In the genomic region with DNA sequence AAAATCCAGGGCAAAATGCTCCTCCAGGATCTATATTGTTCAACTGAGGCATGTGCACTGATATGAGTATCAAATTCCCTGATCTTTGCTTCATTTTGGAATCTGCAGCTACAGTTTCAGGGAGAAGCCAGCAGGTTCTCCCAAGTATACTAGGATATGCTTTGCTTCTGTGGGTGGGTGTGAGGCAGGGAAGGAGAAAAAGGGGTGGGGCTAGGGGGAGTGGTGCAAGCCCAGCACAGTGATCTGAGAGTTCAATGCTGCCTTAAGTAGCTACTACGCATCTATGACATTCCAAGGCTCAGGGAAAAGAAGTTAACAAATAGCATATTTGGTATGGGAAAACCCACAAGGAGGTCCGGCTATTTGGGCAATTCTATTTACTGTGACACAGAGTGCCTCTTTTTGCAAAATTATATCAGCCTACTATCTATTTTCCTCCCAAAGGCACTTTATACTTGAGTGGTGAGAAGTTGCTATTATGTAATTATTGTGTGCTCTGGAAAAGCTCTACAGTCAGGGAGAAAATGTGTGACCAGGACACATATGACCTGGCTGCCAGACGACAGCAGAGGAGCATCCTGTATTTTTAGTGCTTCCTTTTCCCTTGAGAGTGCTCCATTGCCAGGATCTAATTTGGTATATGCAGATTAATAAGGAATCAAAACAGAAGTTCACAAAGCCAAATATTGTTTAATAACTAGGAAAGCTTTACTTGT, we compare ENCODE assay signal across 15 cellular contexts.
"Had no signal": no experiment of that assay in that cellular context is flagged by ENCODE, and none has a peak within 500 bp of the region (broad histone marks: within the 10 kb centered on the region; RNA-seq: fewer than 3 reads in every experiment).

No MANE protein-coding gene starts in this region.

- H3K27me3 Mint-ChIP-seq: activated naive CD4-positive, alpha-beta T cell treated with anti-CD3 and anti-CD28 coated beads, Interleukin-2, amount 10 ng/mL, durations not matched to agents 7 days and 5 days; stimulated activated naive CD8-positive, alpha-beta T cell treated with anti-CD3 and anti-CD28 coated beads, Interleukin-15, Interleukin-2, amounts not matched to agents 100 ng/mL and 50 ng/mL, for 24 hours had no signal

- H3K27ac Mint-ChIP-seq: activated naive CD4-positive, alpha-beta T cell treated with anti-CD3 and anti-CD28 coated beads, Interleukin-2, amount 10 ng/mL, durations not matched to agents 7 days and 5 days; activated T-helper 2 cell treated with anti-CD3 and anti-CD28 coated beads, Interferon-gamma antibody, Interleukin-2, Interleukin-4, amounts not matched to agents 10 μg/mL and 5 μg/mL and 100 μg/mL, durations not matched to agents 14 hours and 24 hours and 36 hours; nephron progenitor cell; stimulated activated naive CD8-positive, alpha-beta T cell treated with anti-CD3 and anti-CD28 coated beads, Interleukin-15, Interleukin-2, amounts not matched to agents 100 ng/mL and 50 ng/mL, for 24 hours had no signal

- H3K9me3 Mint-ChIP-seq: activated naive CD4-positive, alpha-beta T cell treated with anti-CD3 and anti-CD28 coated beads, Interleukin-2, amount 10 ng/mL, durations not matched to agents 7 days and 5 days; activated T-helper 2 cell treated with anti-CD3 and anti-CD28 coated beads, Interferon-gamma antibody, Interleukin-2, Interleukin-4, amounts not matched to agents 10 μg/mL and 5 μg/mL and 100 μg/mL, durations not matched to agents 14 hours and 24 hours and 36 hours; nephron progenitor cell; stimulated activated naive CD8-positive, alpha-beta T cell treated with anti-CD3 and anti-CD28 coated beads, Interleukin-15, Interleukin-2, amounts not matched to agents 100 ng/mL and 50 ng/mL, for 24 hours had no signal

- H3K4me1 ChIP-seq: left lung, testis had no signal

- DNase-seq: activated CD4-positive, alpha-beta T cell treated with anti-CD3 and anti-CD28 coated beads for 48 hours; activated naive CD4-positive, alpha-beta T cell treated with anti-CD3 and anti-CD28 coated beads, Interleukin-2, amount 10 ng/mL, durations not matched to agents 7 days and 5 days; cortex of kidney; effector CD8-positive, alpha-beta T cell; left lung; mesenchymal stem cell; nephron progenitor cell; stimulated activated CD4-positive, alpha-beta T cell treated with anti-CD3 and anti-CD28 coated beads, Interleukin-4, amount 100 ng/mL, for 24 hours; T-helper 1 cell; testis had no signal

- H3K4me1 Mint-ChIP-seq: activated naive CD4-positive, alpha-beta T cell treated with anti-CD3 and anti-CD28 coated beads, Interleukin-2, amount 10 ng/mL, durations not matched to agents 7 days and 5 days had no signal

- H3K36me3 ChIP-seq: cardiac muscle cell, left lung had no signal

- H3K36me3 Mint-ChIP-seq: activated naive CD4-positive, alpha-beta T cell treated with anti-CD3 and anti-CD28 coated beads, Interleukin-2, amount 10 ng/mL, durations not matched to agents 7 days and 5 days had no signal

- H3K9me3 ChIP-seq: left lung, testis had no signal

- H3K4me3 ChIP-seq: cardiac muscle cell, left lung, testis had no signal

- H3K27ac ChIP-seq: cardiac muscle cell, epithelial cell of prostate, left lung, testis, VCaP had no signal

- H3K4me3 Mint-ChIP-seq: activated naive CD4-positive, alpha-beta T cell treated with anti-CD3 and anti-CD28 coated beads, Interleukin-2, amount 10 ng/mL, durations not matched to agents 7 days and 5 days; nephron progenitor cell; stimulated activated naive CD8-positive, alpha-beta T cell treated with anti-CD3 and anti-CD28 coated beads, Interleukin-15, Interleukin-2, amounts not matched to agents 100 ng/mL and 50 ng/mL, for 24 hours had no signal

- ATAC-seq: left lung had no signal

- H3K27me3 ChIP-seq: cardiac muscle cell, left lung, testis had no signal
